In genomic region chr19:7292950-7293794, GRCh38 we compare ENCODE assay signal across 7 cellular contexts. TPM values are rescaled to one million over a fixed set of nuclear protein-coding genes. Genes with fewer than 3 reads are reported as not detected.
A peak's percentile ranks its signal among the peaks of the same experiment; 100 is the strongest.
DNase-seq lines count a peak whose midpoint lies in the region; ATAC-seq and TF ChIP-seq lines count a peak whose summit lies in the region.

No MANE protein-coding gene starts in this region.

- no peak for TF ChIP-seq CTCF in MM.1S (IDR thresholded peaks at IDR 0.05; ENCODE audit: low read length)
- TF ChIP-seq CTCF in dorsolateral prefrontal cortex (IDR thresholded peaks at IDR 0.05 in 54 of 56, conservative IDR thresholded peaks at IDR 0.05 in 2 of 56; ENCODE audit: low read depth in 1 of 56, partially characterized antibody in 56 of 56): no peak
- no peak for TF ChIP-seq CTCF in mesothelial cell of epicardium (IDR thresholded peaks at IDR 0.05; ENCODE audit: unreplicated experiment)

- no peak overlapping the region for H3K27ac ChIP-seq in MM.1S (ENCODE audit: low read length)
- peak overlapping the region in 56 of 59 donors; percentile 30 to 99 (median 92) for H3K27ac ChIP-seq in dorsolateral prefrontal cortex

- ATAC-seq in GM18502 (IDR thresholded peaks at IDR 0.05; ENCODE audit: poor library complexity, unreplicated experiment) (peak; percentile 11), GM21825 (IDR thresholded peaks at IDR 0.05; ENCODE audit: unreplicated experiment) (no peak)

- DNase-seq in MM.1S (peak; percentile 54), dorsolateral prefrontal cortex (peak in 6 of 10 donors; percentile 15 to 53 (median 43)), mesothelial cell of epicardium (ENCODE audit: low spot score in 2 of 2, unreplicated experiment in 2 of 2) (peak; percentile 25 to 50), ureter (ENCODE audit: low spot score) (peak; percentile 49), cerebellar nuclear complex (lab: John Stamatoyannopoulos, UW) (no peak)

- peaks cover 14% of the 10 kb centered on the region; the same call in 1 of the 2 replicates for H3F3A ChIP-seq in MM.1S (ENCODE audit: insufficient read depth, low read length)

- H3K4me3 Mint-ChIP-seq in mesothelial cell of epicardium: peak overlapping the region; percentile 74

- peak overlapping the region; percentile 64 for H3K4me2 ChIP-seq in MM.1S (ENCODE audit: low read depth, low read length)

- H3K36me3 Mint-ChIP-seq in mesothelial cell of epicardium: peaks cover 3% of the 10 kb centered on the region

- intact Hi-C loops in dorsolateral prefrontal cortex (cut with DNase I): loop anchor here (5.0 kb wide), 4 partner anchors 51 to 196 kb away; no protein-coding TSS in a partner anchor

- H3K4me1 ChIP-seq in MM.1S (ENCODE audit: low read length): peaks cover 19% of the 10 kb centered on the region

- peaks cover 8% of the 10 kb centered on the region for H3K27me3 Mint-ChIP-seq in mesothelial cell of epicardium (ENCODE audit: low read depth)

- peaks cover 55% of the 10 kb centered on the region for H3K79me2 ChIP-seq in MM.1S (ENCODE audit: low read length)

- peak overlapping the region; percentile 89 for H3K9ac ChIP-seq in MM.1S (ENCODE audit: low read length)

- H3K36me3 ChIP-seq in MM.1S (replicated peaks; ENCODE audit: insufficient read depth, low read length): no peaks in the 10 kb centered on the region

- H3K4me3 ChIP-seq in MM.1S (ENCODE audit: low read length): peak overlapping the region; percentile 63
- peak overlapping the region; percentile 72 to 100 (median 92) for H3K4me3 ChIP-seq in dorsolateral prefrontal cortex

- H3K27ac Mint-ChIP-seq in mesothelial cell of epicardium: no peak overlapping the region

- H2AFZ ChIP-seq in MM.1S (ENCODE audit: low read length): peak overlapping the region; percentile 1

- H3K9me3 ChIP-seq in MM.1S (replicated peaks; ENCODE audit: insufficient read depth, low read length): no peaks in the 10 kb centered on the region

- H3K9me2 ChIP-seq in MM.1S (replicated peaks; ENCODE audit: insufficient read depth, low read length): no peaks in the 10 kb centered on the region

- peaks cover 4% of the 10 kb centered on the region; the same call in 1 of the 2 replicates for H4K20me1 ChIP-seq in MM.1S (ENCODE audit: insufficient read depth, low read length)

- peaks cover 24% of the 10 kb centered on the region for H3K4me1 Mint-ChIP-seq in mesothelial cell of epicardium

- H3K27me3 ChIP-seq in MM.1S (replicated peaks; ENCODE audit: insufficient read depth, low read length) (no peaks in the 10 kb centered on the region), dorsolateral prefrontal cortex (no peaks in the 10 kb centered on the region)

- H3K9me3 Mint-ChIP-seq in mesothelial cell of epicardium: no peaks in the 10 kb centered on the region

RNA-seq across cellular contexts. Expression of gene INSR, which starts 1.0 kb away (rescaled TPM):
- total RNA-seq in dorsolateral prefrontal cortex (10 to 100 TPM; 37.5 to 83.8 (median 56.2) TPM), mesothelial cell of epicardium (42.3 to 46.5 TPM (median 44.7 TPM) in 3 replicates), ureter (78.9 TPM)

RNA-seq across cellular contexts. Expression of gene ARHGEF18, which starts 55.6 kb away (rescaled TPM):
- 10 to 100 TPM; 24.3 to 56.2 (median 37.9) TPM for total RNA-seq in dorsolateral prefrontal cortex
- total RNA-seq in mesothelial cell of epicardium: 45.3 to 50.3 TPM (median 47.8 TPM) in 3 replicates
- 54.2 TPM for total RNA-seq in ureter

Comparison
In these comparisons a context has a peak if more than half of its experiments do, and no peak if none do; other contexts are left out.
1. DNase-seq: peak in MM.1S (single experiment), dorsolateral prefrontal cortex (6 of 10), mesothelial cell of epicardium (2 of 2) and ureter (single experiment); none in cerebellar nuclear complex (0 of 2).